ENCODE assay signal across 1 cellular context in the genomic region with DNA sequence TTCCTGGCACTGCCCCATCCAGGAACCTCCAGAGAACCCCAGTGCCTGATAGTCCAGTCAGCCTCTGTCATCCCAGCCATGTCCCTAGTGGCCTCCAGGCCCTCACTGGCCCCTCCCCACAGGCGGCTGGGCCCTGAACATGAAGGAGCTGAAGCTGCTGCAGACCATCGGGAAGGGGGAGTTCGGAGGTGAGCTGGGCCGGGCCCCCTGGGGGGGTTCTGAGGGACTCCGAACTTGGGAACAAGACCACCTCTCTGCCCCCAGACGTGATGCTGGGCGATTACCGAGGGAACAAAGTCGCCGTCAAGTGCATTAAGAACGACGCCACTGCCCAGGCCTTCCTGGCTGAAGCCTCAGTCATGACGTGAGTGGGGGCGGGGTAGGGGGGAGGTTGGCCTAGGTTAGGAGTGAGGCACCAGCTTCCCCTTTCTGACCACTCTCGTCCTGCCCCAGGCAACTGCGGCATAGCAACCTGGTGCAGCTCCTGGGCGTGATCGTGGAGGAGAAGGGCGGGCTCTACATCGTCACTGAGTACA.
TF ChIP-seq lines count a peak whose summit lies in the region.

No MANE protein-coding gene starts in this region.

TF ChIP-seq in WTC11, 78 proteins besides CTCF, POLR2A, EP300 and RAD21 (continued from another document):
- TF ChIP-seq, protein P1, sequence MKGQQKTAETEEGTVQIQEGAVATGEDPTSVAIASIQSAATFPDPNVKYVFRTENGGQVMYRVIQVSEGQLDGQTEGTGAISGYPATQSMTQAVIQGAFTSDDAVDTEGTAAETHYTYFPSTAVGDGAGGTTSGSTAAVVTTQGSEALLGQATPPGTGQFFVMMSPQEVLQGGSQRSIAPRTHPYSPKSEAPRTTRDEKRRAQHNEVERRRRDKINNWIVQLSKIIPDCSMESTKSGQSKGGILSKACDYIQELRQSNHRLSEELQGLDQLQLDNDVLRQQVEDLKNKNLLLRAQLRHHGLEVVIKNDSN (CRISPR knock-in tag; IDR thresholded peaks at IDR 0.05), result no peak
- TF ChIP-seq, protein P2, sequence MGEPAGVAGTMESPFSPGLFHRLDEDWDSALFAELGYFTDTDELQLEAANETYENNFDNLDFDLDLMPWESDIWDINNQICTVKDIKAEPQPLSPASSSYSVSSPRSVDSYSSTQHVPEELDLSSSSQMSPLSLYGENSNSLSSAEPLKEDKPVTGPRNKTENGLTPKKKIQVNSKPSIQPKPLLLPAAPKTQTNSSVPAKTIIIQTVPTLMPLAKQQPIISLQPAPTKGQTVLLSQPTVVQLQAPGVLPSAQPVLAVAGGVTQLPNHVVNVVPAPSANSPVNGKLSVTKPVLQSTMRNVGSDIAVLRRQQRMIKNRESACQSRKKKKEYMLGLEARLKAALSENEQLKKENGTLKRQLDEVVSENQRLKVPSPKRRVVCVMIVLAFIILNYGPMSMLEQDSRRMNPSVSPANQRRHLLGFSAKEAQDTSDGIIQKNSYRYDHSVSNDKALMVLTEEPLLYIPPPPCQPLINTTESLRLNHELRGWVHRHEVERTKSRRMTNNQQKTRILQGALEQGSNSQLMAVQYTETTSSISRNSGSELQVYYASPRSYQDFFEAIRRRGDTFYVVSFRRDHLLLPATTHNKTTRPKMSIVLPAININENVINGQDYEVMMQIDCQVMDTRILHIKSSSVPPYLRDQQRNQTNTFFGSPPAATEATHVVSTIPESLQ (CRISPR knock-in tag; IDR thresholded peaks at IDR 0.05), result no peak
